In the genomic region with DNA sequence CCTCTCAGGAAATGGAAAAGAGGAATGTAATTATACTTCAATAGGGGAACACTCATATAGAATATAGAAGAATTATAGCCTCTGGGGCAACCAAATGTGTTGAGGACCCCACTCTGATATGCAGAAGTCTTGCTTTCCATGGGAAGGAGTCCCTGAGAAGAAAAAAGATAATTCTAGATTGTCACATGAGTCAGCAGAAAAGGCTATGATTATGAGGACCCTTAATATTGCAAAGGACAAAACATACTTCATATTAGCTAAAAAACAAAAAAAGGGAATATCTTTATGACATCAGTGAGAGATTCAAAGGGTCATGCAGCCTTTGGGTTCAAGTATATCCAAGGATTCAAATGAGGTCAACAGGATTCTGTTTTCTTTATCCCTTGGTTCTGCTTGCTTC, we compare ENCODE assay signal across 27 cellular contexts.
"Had no signal": no experiment of that assay in that cellular context is flagged by ENCODE, and none has a peak within 500 bp of the region (broad histone marks: within the 10 kb centered on the region; RNA-seq: fewer than 3 reads in every experiment).

No MANE protein-coding gene starts in this region.

- FAIRE-seq: keratinocyte had no signal

- H3K4me1 ChIP-seq: colonic mucosa, gastrocnemius medialis, psoas muscle had no signal

- DNase-seq: colonic mucosa; effector CD8-positive, alpha-beta T cell; endodermal cell; foreskin fibroblast; gastrocnemius medialis; head of caudate nucleus; left ventricle myocardium superior; lower lobe of right lung; naive thymus-derived CD8-positive, alpha-beta T cell; nucleus accumbens; ovary; posterior cingulate gyrus; psoas muscle; right cardiac atrium; stimulated activated CD4-positive, alpha-beta T cell treated with anti-CD3 and anti-CD28 coated beads, Interleukin-15, amount 100 ng/mL, for 24 hours; stimulated activated CD4-positive, alpha-beta T cell treated with anti-CD3 and anti-CD28 coated beads, Interleukin-2, amount 100 ng/mL, for 48 hours; stimulated activated naive B cell treated with anti-CD40 and anti-IgM and Interleukin-4, amounts not matched to agents 10 μg/mL and 1 μg/mL and 100 μg/mL, for 72 hours; upper lobe of left lung; uterus had no signal

- ATAC-seq: esophagus mucosa; gastrocnemius medialis; left ventricle myocardium superior; lower lobe of right lung; naive thymus-derived CD8-positive, alpha-beta T cell; psoas muscle; right cardiac atrium; stimulated activated naive B cell treated with anti-CD40 and anti-IgM and Interleukin-4, amounts not matched to agents 10 μg/mL and 1 μg/mL and 100 μg/mL, for 72 hours had no signal

- H3K27ac Mint-ChIP-seq: dendritic cell treated with granulocyte-macrophage colony-stimulating factor and Interleukin-4, amounts not matched to agents 40 ng/mL and 50 ng/mL, for 4 days; endodermal cell; naive thymus-derived CD8-positive, alpha-beta T cell; neural progenitor cell; stimulated activated naive B cell treated with anti-CD40 and anti-IgM and Interleukin-4, amounts not matched to agents 10 μg/mL and 1 μg/mL and 100 μg/mL, for 72 hours; stimulated activated naive CD8-positive, alpha-beta T cell treated with anti-CD3 and anti-CD28 coated beads, Interleukin-15, Interleukin-2, amounts not matched to agents 100 ng/mL and 50 ng/mL, for 24 hours had no signal

- H3K36me3 Mint-ChIP-seq: naive thymus-derived CD8-positive, alpha-beta T cell; neural progenitor cell; stimulated activated naive B cell treated with anti-CD40 and anti-IgM and Interleukin-4, amounts not matched to agents 10 μg/mL and 1 μg/mL and 100 μg/mL, for 72 hours had no signal

- H3K9me3 Mint-ChIP-seq: dendritic cell treated with granulocyte-macrophage colony-stimulating factor and Interleukin-4, amounts not matched to agents 40 ng/mL and 50 ng/mL, for 4 days; endodermal cell; naive thymus-derived CD8-positive, alpha-beta T cell; stimulated activated naive B cell treated with anti-CD40 and anti-IgM and Interleukin-4, amounts not matched to agents 10 μg/mL and 1 μg/mL and 100 μg/mL, for 72 hours; stimulated activated naive CD8-positive, alpha-beta T cell treated with anti-CD3 and anti-CD28 coated beads, Interleukin-15, Interleukin-2, amounts not matched to agents 100 ng/mL and 50 ng/mL, for 24 hours had no signal

- H3K9me3 ChIP-seq: colonic mucosa, gastrocnemius medialis, lower lobe of right lung, ovary, psoas muscle, thoracic aorta, upper lobe of left lung, uterus had no signal

- H3K27ac ChIP-seq: colonic mucosa, gastrocnemius medialis, lower lobe of right lung, neural progenitor cell, ovary, psoas muscle, skin epidermis, thoracic aorta, tibial nerve, upper lobe of left lung, uterus had no signal

- H3K4me1 Mint-ChIP-seq: endodermal cell had no signal

- H3K4me3 Mint-ChIP-seq: dendritic cell treated with granulocyte-macrophage colony-stimulating factor and Interleukin-4, amounts not matched to agents 40 ng/mL and 50 ng/mL, for 4 days; endodermal cell; naive thymus-derived CD8-positive, alpha-beta T cell; neural progenitor cell; stimulated activated naive B cell treated with anti-CD40 and anti-IgM and Interleukin-4, amounts not matched to agents 10 μg/mL and 1 μg/mL and 100 μg/mL, for 72 hours; stimulated activated naive CD8-positive, alpha-beta T cell treated with anti-CD3 and anti-CD28 coated beads, Interleukin-15, Interleukin-2, amounts not matched to agents 100 ng/mL and 50 ng/mL, for 24 hours had no signal

- H3K27me3 ChIP-seq: colonic mucosa, gastrocnemius medialis, neural progenitor cell, ovary, tibial nerve, upper lobe of left lung, uterus had no signal

- H3K36me3 ChIP-seq: colonic mucosa, gastrocnemius medialis, lower lobe of right lung, neural progenitor cell, ovary, thoracic aorta, tibial nerve, upper lobe of left lung, uterus had no signal

- H3K4me3 ChIP-seq: colonic mucosa, gastrocnemius medialis, lower lobe of right lung, neural progenitor cell, ovary, psoas muscle, skin epidermis, thoracic aorta, tibial nerve, upper lobe of left lung, uterus had no signal

- H2AFZ ChIP-seq: neural progenitor cell had no signal

- H3K27me3 Mint-ChIP-seq: naive thymus-derived CD8-positive, alpha-beta T cell; stimulated activated naive B cell treated with anti-CD40 and anti-IgM and Interleukin-4, amounts not matched to agents 10 μg/mL and 1 μg/mL and 100 μg/mL, for 72 hours had no signal

- H3K4me2 ChIP-seq: neural progenitor cell had no signal

- H3K9ac ChIP-seq: neural progenitor cell had no signal
